ENCODE assay signal across 8 cellular contexts in genomic region chr9:87725900-87726709, GRCh38. TPM values are rescaled to one million over a fixed set of nuclear protein-coding genes. Genes with fewer than 3 reads are reported as not detected.
DNase-seq lines count a peak whose midpoint lies in the region; ATAC-seq and TF ChIP-seq lines count a peak whose summit lies in the region.

Gene CTSL, plus strand, starts transcription at chr9:87726119. Its CDS starts 1,485 bp downstream, at chr9:87727604.

- H3K27me3 Mint-ChIP-seq in CD14-positive monocyte (ENCODE audit: low read depth in 3 of 3) = peaks cover 18 to 33% (median 28%) of the 10 kb centered on the region in 3 donors
- peaks cover 26% of the 10 kb centered on the region for H3K27me3 Mint-ChIP-seq in activated naive CD8-positive, alpha-beta T cell treated with anti-CD3 and anti-CD28 coated beads for 36 hours
- peaks cover 21% of the 10 kb centered on the region for H3K27me3 Mint-ChIP-seq in nephron progenitor cell (ENCODE audit: low read depth, poor library complexity)

- DNase-seq in CD14-positive monocyte (ENCODE audit: low spot score) (peak; percentile 85), HS-27A (ENCODE audit: low read depth) (peak; percentile 51), SJCRH30 (peak; percentile 72 to 77), germinal center (ENCODE audit: low spot score) (peak; percentile 18), nephron progenitor cell (peak; percentile 86)
- DNase-seq in activated naive CD8-positive, alpha-beta T cell treated with anti-CD3 and anti-CD28 coated beads for 36 hours = peak; percentile 47

- H3K27ac ChIP-seq in SJCRH30 = peak within 1 kb of the TSS; percentile 7; the same call in 1 of the 2 replicates

- no peak for ATAC-seq in GM18907 (IDR thresholded peaks at IDR 0.05; ENCODE audit: unreplicated experiment)

- H3K27ac Mint-ChIP-seq in CD14-positive monocyte (peak within 1 kb of the TSS; percentile 76 to 93 (median 85)), nephron progenitor cell (peak within 1 kb of the TSS; percentile 94)
- H3K27ac Mint-ChIP-seq in activated naive CD8-positive, alpha-beta T cell treated with anti-CD3 and anti-CD28 coated beads for 36 hours = peak within 1 kb of the TSS; percentile 36

- peak within 1 kb of the TSS; percentile 92 to 95 for H3K4me3 Mint-ChIP-seq in CD14-positive monocyte
- peak within 1 kb of the TSS; percentile 81 for H3K4me3 Mint-ChIP-seq in activated naive CD8-positive, alpha-beta T cell treated with anti-CD3 and anti-CD28 coated beads for 36 hours
- peak within 1 kb of the TSS; percentile 93 for H3K4me3 Mint-ChIP-seq in nephron progenitor cell

- H3K27me3 ChIP-seq in SJCRH30 = no peaks in the 10 kb centered on the region

- peaks cover 0 to 3% (median 2%) of the 10 kb centered on the region in 7 donors for H3K9me3 Mint-ChIP-seq in CD14-positive monocyte
- H3K9me3 Mint-ChIP-seq in activated naive CD8-positive, alpha-beta T cell treated with anti-CD3 and anti-CD28 coated beads for 36 hours = no peaks in the 10 kb centered on the region
- H3K9me3 Mint-ChIP-seq in nephron progenitor cell = no peaks in the 10 kb centered on the region

- no peaks in the 10 kb centered on the region for H3K36me3 ChIP-seq in SJCRH30

- no peaks in the 10 kb centered on the region for H3K9me3 ChIP-seq in SJCRH30 (replicated peaks)

- peak within 1 kb of the TSS; percentile 60 for H3K4me3 ChIP-seq in SJCRH30

- intact Hi-C loops in CD14-positive monocyte (cut with micrococcal nuclease) = loop anchor here in 1 of 2 donors (5.0 kb wide), 1 partner anchor 66 kb away; no protein-coding TSS in a partner anchor

- H3K4me1 ChIP-seq in SJCRH30 = no peaks in the 10 kb centered on the region

- H3K36me3 Mint-ChIP-seq in CD14-positive monocyte (peaks cover 12 to 18% of the 10 kb centered on the region in 2 donors), nephron progenitor cell (ENCODE audit: low read depth) (peaks cover 32% of the 10 kb centered on the region)
- no peaks in the 10 kb centered on the region for H3K36me3 Mint-ChIP-seq in activated naive CD8-positive, alpha-beta T cell treated with anti-CD3 and anti-CD28 coated beads for 36 hours

- TF ChIP-seq CTCF in CD14-positive monocyte (IDR thresholded peaks at IDR 0.05) (peak; percentile 23), nephron progenitor cell (IDR thresholded peaks at IDR 0.05) (no peak), subcutaneous adipose tissue (IDR thresholded peaks at IDR 0.05; ENCODE audit: low read depth) (no peak)

- H3K4me1 Mint-ChIP-seq in CD14-positive monocyte (peaks cover 39% of the 10 kb centered on the region), nephron progenitor cell (peaks cover 20% of the 10 kb centered on the region)
- H3K4me1 Mint-ChIP-seq in activated naive CD8-positive, alpha-beta T cell treated with anti-CD3 and anti-CD28 coated beads for 36 hours = peaks cover 1% of the 10 kb centered on the region

RNA-seq across cellular contexts. Expression of gene CTSL, which starts in this region (rescaled TPM):
- polyA plus RNA-seq in CD14-positive monocyte = 10 to 100 TPM; 22.0 to 28.3 TPM
- total RNA-seq in SJCRH30 (2014; rRNA removed; shearing (Covaris generic)) = 31.1 and 32.2 TPM in 2 replicates
- total RNA-seq in activated naive CD8-positive, alpha-beta T cell treated with anti-CD3 and anti-CD28 coated beads for 36 hours = 1 to 10 TPM; 1.4 to 1.5 TPM
- total RNA-seq in subcutaneous adipose tissue = 100 to 1,000 TPM; 113 to 460 (median 173) TPM

Comparison
In these comparisons a context has a peak if more than half of its experiments do, and no peak if none do; other contexts are left out.
1. RNA of gene CTSL (total RNA-seq): 113 to 460 TPM in subcutaneous adipose tissue and 31.1 to 32.2 TPM in SJCRH30; 1.4 to 1.5 TPM in activated naive CD8-positive, alpha-beta T cell treated with anti-CD3 and anti-CD28 coated beads for 36 hours; every median in the first group is over 10 times any median in the second.
2. DNase-seq: peak in every context shown above with its lines; median percentile 86 in nephron progenitor cell; 85 in CD14-positive monocyte; 74 in SJCRH30; 51 in HS-27A; 47 in activated naive CD8-positive, alpha-beta T cell treated with anti-CD3 and anti-CD28 coated beads for 36 hours; 18 in germinal center.
3. H3K27ac Mint-ChIP-seq: peak in every context shown above with its lines; median percentile 94 in nephron progenitor cell; 85 in CD14-positive monocyte; 36 in activated naive CD8-positive, alpha-beta T cell treated with anti-CD3 and anti-CD28 coated beads for 36 hours.
4. Peak in every context shown above with its lines, with median percentiles within 50 percentile points of each other: H3K4me3 Mint-ChIP-seq.